ENCODE assay signal across 25 cellular contexts in the genomic region with DNA sequence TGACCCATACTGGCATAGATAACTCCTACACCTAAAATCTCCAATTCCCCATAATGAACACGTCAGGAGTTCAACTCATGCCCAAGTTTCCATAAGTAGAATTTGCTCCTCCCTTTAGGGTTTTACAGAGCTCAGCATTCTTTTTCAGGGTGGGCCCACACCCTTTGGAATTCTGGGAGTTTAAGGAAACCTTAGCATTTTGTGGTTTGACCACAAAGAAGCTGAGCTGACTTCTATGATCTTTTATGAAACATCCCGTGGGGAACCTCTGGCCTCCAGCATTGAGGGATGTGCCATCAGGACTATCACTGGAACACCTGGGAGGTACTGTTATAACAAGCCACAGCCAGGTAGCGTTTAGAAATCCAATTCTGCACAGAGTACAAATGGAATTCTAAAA.
"Had no signal": no experiment of that assay in that cellular context is flagged by ENCODE, and none has a peak within 500 bp of the region (broad histone marks: within the 10 kb centered on the region; RNA-seq: fewer than 3 reads in every experiment).

No MANE protein-coding gene starts in this region.

- H3K36me3 ChIP-seq: ascending aorta, esophagus muscularis mucosa, gastrocnemius medialis, sigmoid colon, thoracic aorta, WERI-Rb-1 had no signal

- H3K4me1 ChIP-seq: ascending aorta, gastrocnemius medialis, parathyroid adenoma, sigmoid colon had no signal

- H3K4me3 ChIP-seq: ascending aorta, coronary artery, esophagus muscularis mucosa, gastrocnemius medialis, mucosa of descending colon, sigmoid colon, thoracic aorta had no signal

- H3K27me3 ChIP-seq: ascending aorta, esophagus muscularis mucosa, gastrocnemius medialis, sigmoid colon had no signal

- H3K36me3 Mint-ChIP-seq: type B pancreatic cell had no signal

- DNase-seq: activated CD4-positive, alpha-beta T cell treated with anti-CD3 and anti-CD28 coated beads for 1 hour; activated CD4-positive, alpha-beta T cell treated with anti-CD3 and anti-CD28 coated beads, Interleukin-2, amount 50 U/mL, for 1 hour; activated CD8-positive, alpha-beta T cell treated with anti-CD3 and anti-CD28 coated beads, Interleukin-2, amount 10 ng/mL, durations not matched to agents 7 days and 5 days; activated gamma-delta T cell; activated naive CD4-positive, alpha-beta T cell treated with anti-CD3 and anti-CD28 coated beads, Interleukin-2, amount 50 U/mL, for 16 hours; gastrocnemius medialis; head of caudate nucleus; hypothalamus; left ventricle myocardium superior; mucosa of descending colon; nephron progenitor cell; sigmoid colon; stimulated activated CD4-positive, alpha-beta T cell treated with anti-CD3 and anti-CD28 coated beads, Interleukin-2, amount 100 ng/mL, for 48 hours; stimulated activated CD8-positive, alpha-beta memory T cell treated with anti-CD3 and anti-CD28 coated beads, Interleukin-4, amount 100 ng/mL, for 48 hours; stimulated activated naive CD4-positive, alpha-beta T cell; SW 1271 had no signal

- H3K27ac ChIP-seq: ascending aorta, coronary artery, esophagus muscularis mucosa, gastrocnemius medialis, parathyroid adenoma, sigmoid colon, thoracic aorta, WERI-Rb-1 had no signal

- H3K27me3 Mint-ChIP-seq: central memory CD8-positive, alpha-beta T cell had no signal

- H3K27ac Mint-ChIP-seq: activated CD8-positive, alpha-beta T cell treated with anti-CD3 and anti-CD28 coated beads, Interleukin-2, amount 10 ng/mL, durations not matched to agents 7 days and 5 days; activated T-helper 1 cell treated with anti-CD3 and anti-CD28 coated beads, Interleukin-12 subunit alpha, Interleukin-12 subunit beta, Interleukin-2, Interleukin-4 antibody, amounts not matched to agents 30 ng/mL and 10 ng/mL and 1 ng/mL, durations not matched to agents 14 hours and 24 hours and 36 hours; nephron progenitor cell; type B pancreatic cell had no signal

- H3K4me1 Mint-ChIP-seq: central memory CD8-positive, alpha-beta T cell had no signal

- H3K9ac ChIP-seq: parathyroid adenoma had no signal

- H3K4me3 Mint-ChIP-seq: activated CD8-positive, alpha-beta T cell treated with anti-CD3 and anti-CD28 coated beads, Interleukin-2, amount 10 ng/mL, durations not matched to agents 7 days and 5 days; activated T-helper 1 cell treated with anti-CD3 and anti-CD28 coated beads, Interleukin-12 subunit alpha, Interleukin-12 subunit beta, Interleukin-2, Interleukin-4 antibody, amounts not matched to agents 30 ng/mL and 10 ng/mL and 1 ng/mL, durations not matched to agents 14 hours and 24 hours and 36 hours; central memory CD8-positive, alpha-beta T cell; nephron progenitor cell; type B pancreatic cell had no signal

- H3K9me3 Mint-ChIP-seq: activated T-helper 1 cell treated with anti-CD3 and anti-CD28 coated beads, Interleukin-12 subunit alpha, Interleukin-12 subunit beta, Interleukin-2, Interleukin-4 antibody, amounts not matched to agents 30 ng/mL and 10 ng/mL and 1 ng/mL, durations not matched to agents 14 hours and 24 hours and 36 hours; central memory CD8-positive, alpha-beta T cell had no signal

- ATAC-seq: activated CD8-positive, alpha-beta T cell treated with anti-CD3 and anti-CD28 coated beads, Interleukin-2, amount 10 ng/mL, durations not matched to agents 7 days and 5 days; gastrocnemius medialis; left ventricle myocardium superior; mucosa of descending colon had no signal

- H3K9me3 ChIP-seq: ascending aorta, esophagus muscularis mucosa, gastrocnemius medialis, mucosa of descending colon, sigmoid colon, thoracic aorta had no signal
